In the genomic region with DNA sequence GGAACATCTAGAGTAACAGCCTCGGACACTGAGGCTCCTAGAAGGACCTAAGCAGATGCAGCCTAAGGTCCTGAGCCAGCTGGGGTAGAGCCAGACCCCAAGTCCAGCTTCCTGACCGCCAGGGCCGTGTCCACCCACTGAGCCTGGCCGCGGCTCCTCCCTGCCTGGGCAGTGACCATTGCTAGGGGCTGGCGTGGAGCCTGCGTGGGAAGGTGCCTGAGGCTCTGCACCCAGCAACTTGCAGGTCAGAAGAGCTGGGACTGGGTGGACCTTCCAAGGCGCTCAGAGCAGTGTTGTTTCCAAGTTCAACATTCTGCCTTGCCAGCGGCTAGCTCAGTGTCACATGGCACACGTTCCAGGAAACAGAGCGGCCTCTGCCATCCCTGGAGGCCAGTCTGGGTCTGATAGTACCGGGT, we compare ENCODE assay signal across 9 cellular contexts.
A peak's percentile ranks its signal among the peaks of the same experiment; 100 is the strongest.
DNase-seq lines count a peak whose midpoint lies in the region; TF ChIP-seq lines count a peak whose summit lies in the region.
"Had no signal": no experiment of that assay in that cellular context is flagged by ENCODE, and none has a peak within 500 bp of the region (broad histone marks: within the 10 kb centered on the region; RNA-seq: fewer than 3 reads in every experiment).

No MANE protein-coding gene starts in this region.

- TF ChIP-seq CTCF in astrocyte of the cerebellum (IDR thresholded peaks at IDR 0.05; ENCODE audit: low read depth, low read length, missing control alignments) (no peak), left ventricle myocardium inferior (IDR thresholded peaks at IDR 0.05; ENCODE audit: borderline replicate concordance) (no peak)

- peak overlapping the region; percentile 88 for H3K27ac ChIP-seq in left ventricle myocardium inferior (replicated peaks)

- DNase-seq in EL, result peak; percentile 90
- DNase-seq in astrocyte of the cerebellum (ENCODE audit: low read depth), result peak; percentile 94
- peak; percentile 96 for DNase-seq in left ventricle myocardium inferior
- peak; percentile 40 for DNase-seq in retina
- DNase-seq in NCI-H1417 treated with DMSO at 0.1 percent for 48 hours (lab: John Stamatoyannopoulos, UW), result no peak
- DNase-seq in NAMALWA (ENCODE audit: low spot score), result no peak
- DNase-seq in GM19238 (ENCODE audit: insufficient read length, low spot score), result no peak
- DNase-seq in NCI-H1694 (lab: John Stamatoyannopoulos, UW), result no peak
- DNase-seq: activated CD4-positive, alpha-beta memory T cell treated with anti-CD3 and anti-CD28 coated beads, Interleukin-2, amount 10 ng/mL, durations not matched to agents 7 days and 5 days had no signal

- no peak overlapping the region for H3K4me3 ChIP-seq in astrocyte of the cerebellum (ENCODE audit: low read depth, low read length)
- H3K4me3 ChIP-seq in left ventricle myocardium inferior, result peak overlapping the region; percentile 34

- H3K27me3 ChIP-seq in left ventricle myocardium inferior (ENCODE audit: low read depth), result no peaks in the 10 kb centered on the region

- H3K9me3 ChIP-seq in left ventricle myocardium inferior (replicated peaks), result no peaks in the 10 kb centered on the region

- no peaks in the 10 kb centered on the region for H3K36me3 ChIP-seq in left ventricle myocardium inferior

- in situ Hi-C loops in astrocyte of the cerebellum (cut with HindIII; ENCODE audit: low sequenced_read_pairs), result no loop called here

- intact Hi-C loops in left ventricle myocardium inferior (cut with micrococcal nuclease), result no loop called here

- H3K4me1 ChIP-seq in left ventricle myocardium inferior, result peaks cover 33% of the 10 kb centered on the region

Comparison
In these comparisons a context has a peak if more than half of its experiments do, and no peak if none do; other contexts are left out.
1. DNase-seq: peak in EL (single experiment), astrocyte of the cerebellum (single experiment), left ventricle myocardium inferior (single experiment) and retina (single experiment); none in NCI-H1417 treated with DMSO at 0.1 percent for 48 hours (single experiment), NAMALWA (single experiment), GM19238 (single experiment) and NCI-H1694 (single experiment).